In the genomic region with DNA sequence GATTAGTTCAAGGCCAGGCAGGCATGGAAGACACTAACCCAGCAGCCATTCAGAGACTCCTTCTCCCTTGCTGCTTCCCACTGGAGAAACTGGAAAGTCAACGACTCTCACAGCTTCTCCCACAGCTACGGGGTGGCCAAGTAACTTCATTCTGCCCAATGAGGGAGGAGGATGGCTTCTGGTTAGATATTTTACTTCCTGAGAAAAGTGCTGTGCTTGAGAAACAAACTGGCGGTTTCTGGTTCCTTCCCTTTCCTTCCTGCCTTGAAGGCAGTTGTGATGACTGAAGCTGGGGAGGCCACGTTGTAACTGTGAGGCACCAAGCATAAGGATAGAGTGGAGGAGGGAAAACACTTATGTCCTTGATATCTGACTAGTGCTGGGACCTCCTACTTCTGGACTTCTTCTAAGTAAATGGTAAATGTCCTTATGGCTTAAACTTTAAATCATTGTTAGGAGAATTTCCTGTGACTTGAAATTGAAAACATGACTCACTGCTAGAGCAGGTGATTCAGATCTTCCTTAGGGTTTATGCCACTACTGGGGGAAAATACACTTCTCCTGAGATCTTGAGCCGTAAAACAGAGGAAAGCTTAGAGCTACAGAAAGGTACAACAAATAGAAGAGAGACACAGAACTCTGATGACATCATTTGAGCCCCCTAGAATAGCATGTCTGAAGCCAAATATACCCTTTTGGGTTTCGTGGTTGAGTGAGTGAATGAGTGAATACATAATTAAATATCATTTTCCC, we compare ENCODE assay signal across 9 cellular contexts. TPM values are rescaled to one million over a fixed set of nuclear protein-coding genes. Genes with fewer than 3 reads are reported as not detected.
DNase-seq lines count a peak whose midpoint lies in the region; ATAC-seq and TF ChIP-seq lines count a peak whose summit lies in the region.
"Had no signal": no experiment of that assay in that cellular context is flagged by ENCODE, and none has a peak within 500 bp of the region (broad histone marks: within the 10 kb centered on the region; RNA-seq: fewer than 3 reads in every experiment).

No MANE protein-coding gene starts in this region.

- intact Hi-C loops in stomach (cut with DNase I; ENCODE audit: low total_unique reads), result loop anchor here (10.0 kb wide), 1 partner anchor 129 kb away; no protein-coding TSS in a partner anchor

- H3K27ac Mint-ChIP-seq in activated T-helper 17 cell treated with anti-CD3 and anti-CD28 coated beads, Interleukin-2, amount 50 U/mL, for 72 hours, result peak overlapping the region; percentile 96

- H3K9me3 ChIP-seq in stomach, result no peaks in the 10 kb centered on the region
- H3K9me3 ChIP-seq: thoracic aorta had no signal

- H3K9me3 Mint-ChIP-seq in activated T-helper 17 cell treated with anti-CD3 and anti-CD28 coated beads, Interleukin-2, amount 50 U/mL, for 72 hours, result no peaks in the 10 kb centered on the region

- DNase-seq in AML-193 (lab: John Stamatoyannopoulos, UW) (peak; percentile 92 to 94), NOMO-1 (lab: John Stamatoyannopoulos, UW; ENCODE audit: unreplicated experiment in 2 of 2) (peak; percentile 72 to 80), islet precursor cell (peak; percentile 50), stomach (no peak), NCI-H2107 treated with DMSO at 0.1 percent for 48 hours (lab: John Stamatoyannopoulos, UW; ENCODE audit: unreplicated experiment) (no peak), D341Med (ENCODE audit: low spot score) (no peak)

- TF ChIP-seq EP300 in stomach (IDR thresholded peaks at IDR 0.05), result no peak

- peaks cover 53% of the 10 kb centered on the region for H3K4me1 Mint-ChIP-seq in activated T-helper 17 cell treated with anti-CD3 and anti-CD28 coated beads, Interleukin-2, amount 50 U/mL, for 72 hours

- H3K4me3 Mint-ChIP-seq in activated T-helper 17 cell treated with anti-CD3 and anti-CD28 coated beads, Interleukin-2, amount 50 U/mL, for 72 hours, result peak overlapping the region; percentile 75

- 66 to 75% (median 73%) methylated on average over 6 of the region's 6 CpGs for WGBS in stomach, 5 donors

- H3K36me3 ChIP-seq in stomach, result peaks cover 0 to 2% (median 0%) of the 10 kb centered on the region in 4 donors
- H3K36me3 ChIP-seq: thoracic aorta had no signal

- peak overlapping the region in 4 of 5 donors; percentile 19 to 92 (median 62) for H3K27ac ChIP-seq in stomach

- no peaks in the 10 kb centered on the region for H3K27me3 Mint-ChIP-seq in activated T-helper 17 cell treated with anti-CD3 and anti-CD28 coated beads, Interleukin-2, amount 50 U/mL, for 72 hours

- no peak for TF ChIP-seq POLR2A in stomach (IDR thresholded peaks at IDR 0.05)

- no peaks in the 10 kb centered on the region for H3K27me3 ChIP-seq in stomach

- TF ChIP-seq CTCF in stomach (IDR thresholded peaks at IDR 0.05), result no peak

- H3K4me1 ChIP-seq in stomach, result peaks cover 12 to 47% (median 25%) of the 10 kb centered on the region in 4 donors

- ATAC-seq in GM21619 (IDR thresholded peaks at IDR 0.05; ENCODE audit: unreplicated experiment), result peak; percentile 39
- peak; percentile 68 for ATAC-seq in activated T-helper 17 cell treated with anti-CD3 and anti-CD28 coated beads, Interleukin-2, amount 50 U/mL, for 72 hours (replicated peaks)

- no peak overlapping the region for H3K4me3 ChIP-seq in stomach
- H3K4me3 ChIP-seq: thoracic aorta had no signal

- H3K36me3 Mint-ChIP-seq in activated T-helper 17 cell treated with anti-CD3 and anti-CD28 coated beads, Interleukin-2, amount 50 U/mL, for 72 hours (ENCODE audit: low read depth), result peaks cover 26% of the 10 kb centered on the region

RNA-seq across cellular contexts. Expression of a gene that starts 3.1 kb away (rescaled TPM):
- total RNA-seq in activated T-helper 17 cell treated with anti-CD3 and anti-CD28 coated beads, Interleukin-2, amount 50 U/mL, for 72 hours, result 10 to 100 TPM; 35.8 to 51.1 TPM
- 10 to 100 TPM in 2 of 5 donors, 1 to 10 TPM in 3; 2.7 to 14.1 (median 5.8) TPM for total RNA-seq in stomach
- 10 to 100 TPM; 11.9 to 18.9 (median 12.2) TPM for polyA plus RNA-seq in stomach

RNA-seq across cellular contexts. Expression of a gene that starts 47.1 kb away (rescaled TPM):
- 10 to 100 TPM; 28.4 to 30.8 TPM for total RNA-seq in activated T-helper 17 cell treated with anti-CD3 and anti-CD28 coated beads, Interleukin-2, amount 50 U/mL, for 72 hours
- total RNA-seq in stomach, result 10 to 100 TPM; 24.2 to 67.4 (median 43.2) TPM
- 10 to 100 TPM; 14.4 to 26.1 (median 25.5) TPM for polyA plus RNA-seq in stomach

RNA-seq across cellular contexts. Expression of a gene that starts 58.0 kb away (rescaled TPM):
- total RNA-seq in activated T-helper 17 cell treated with anti-CD3 and anti-CD28 coated beads, Interleukin-2, amount 50 U/mL, for 72 hours, result 1 to 10 TPM in 1 of 2 donors, under 1 TPM in 1; 0.54 to 4.3 TPM
- total RNA-seq in stomach, result 1 to 10 TPM; 1.2 to 7.0 (median 3.7) TPM
- polyA plus RNA-seq in stomach, result under 1 TPM; 0.35 to 0.46 (median 0.37) TPM

Comparison
In these comparisons a context has a peak if more than half of its experiments do, and no peak if none do; other contexts are left out.
1. DNase-seq: peak in AML-193 (2 of 2), NOMO-1 (2 of 2) and islet precursor cell (single experiment); none in stomach (single experiment), NCI-H2107 treated with DMSO at 0.1 percent for 48 hours (single experiment) and D341Med (single experiment).